10 cellular contexts compared by ENCODE assay signal in genomic region chr1:54218883-54219687, GRCh38. TPM values are rescaled to one million over a fixed set of nuclear protein-coding genes. Genes with fewer than 3 reads are reported as not detected.
A peak's percentile ranks its signal among the peaks of the same experiment; 100 is the strongest.
DNase-seq lines count a peak whose midpoint lies in the region; ATAC-seq, FAIRE-seq and TF ChIP-seq lines count a peak whose summit lies in the region.
"Had no signal": no experiment of that assay in that cellular context is flagged by ENCODE, and none has a peak within 500 bp of the region (broad histone marks: within the 10 kb centered on the region; RNA-seq: fewer than 3 reads in every experiment).

No MANE protein-coding gene starts in this region.

- no peak for TF ChIP-seq CTCF in HL-60 (IDR thresholded peaks at IDR 0.05; ENCODE audit: insufficient read depth, low read length)
- no peak for TF ChIP-seq CTCF in endothelial cell (IDR thresholded peaks at IDR 0.05; ENCODE audit: unreplicated experiment)

- H3K27me3 ChIP-seq in ACC112 (ENCODE audit: insufficient read depth, low read length) (no peaks in the 10 kb centered on the region), HL-60 (ENCODE audit: insufficient read depth, poor library complexity, severe bottlenecking) (no peaks in the 10 kb centered on the region)

- peak overlapping the region; percentile 92 for H3K27ac Mint-ChIP-seq in endothelial cell (ENCODE audit: unreplicated experiment)
- H3K27ac Mint-ChIP-seq in natural killer cell treated with Interleukin-12 subunit alpha and Interleukin-12 subunit beta and Interleukin-15 and Interleukin-18, amount 100 ng/mL, for 72 hours = peak overlapping the region; percentile 59 to 79

- no peak for DNase-seq in HL-60 (ENCODE audit: low read depth in 1 of 2, low spot score in 1 of 2)
- DNase-seq in endothelial cell (ENCODE audit: low spot score) = no peak
- DNase-seq in natural killer cell treated with Interleukin-12 subunit alpha and Interleukin-12 subunit beta and Interleukin-15 and Interleukin-18, amount 100 ng/mL, for 72 hours (ENCODE audit: low spot score) = no peak
- DNase-seq in H54 (ENCODE audit: insufficient read length, low spot score) = no peak
- no peak for DNase-seq in inferior parietal cortex (ENCODE audit: extremely low spot score)
- DNase-seq: activated T-cell treated with anti-CD3 and anti-CD28 coated beads, Interleukin-2, amount 50 U/mL, for 4 hours had no signal

- H3K4me3 Mint-ChIP-seq in endothelial cell (ENCODE audit: unreplicated experiment) = no peak overlapping the region
- no peak overlapping the region for H3K4me3 Mint-ChIP-seq in natural killer cell treated with Interleukin-12 subunit alpha and Interleukin-12 subunit beta and Interleukin-15 and Interleukin-18, amount 100 ng/mL, for 72 hours
- H3K4me3 Mint-ChIP-seq: activated T-cell treated with anti-CD3 and anti-CD28 coated beads, Interleukin-2, amount 50 U/mL, for 4 hours had no signal

- no peaks in the 10 kb centered on the region for H3K9me3 Mint-ChIP-seq in endothelial cell (ENCODE audit: unreplicated experiment)
- no peaks in the 10 kb centered on the region for H3K9me3 Mint-ChIP-seq in natural killer cell treated with Interleukin-12 subunit alpha and Interleukin-12 subunit beta and Interleukin-15 and Interleukin-18, amount 100 ng/mL, for 72 hours
- H3K9me3 Mint-ChIP-seq: activated T-cell treated with anti-CD3 and anti-CD28 coated beads, Interleukin-2, amount 50 U/mL, for 4 hours had no signal

- no peak overlapping the region for H2AFZ ChIP-seq in ACC112 (ENCODE audit: low read length, unreplicated experiment)

- H3K36me3 ChIP-seq in ACC112 (ENCODE audit: insufficient read depth, low read length) = peaks cover 27% of the 10 kb centered on the region

- H3K4me3 ChIP-seq in ACC112 (ENCODE audit: low read depth, low read length) (no peak overlapping the region; the same call in 1 of the 2 replicates), HL-60 (replicated peaks; ENCODE audit: insufficient read depth, low read length) (no peak overlapping the region)

- no peak for FAIRE-seq in H54 (lab: Jason Lieb, UNC)
- FAIRE-seq: endothelial cell of umbilical vein had no signal

- H3K27me3 Mint-ChIP-seq in endothelial cell (ENCODE audit: unreplicated experiment) = peaks cover 10% of the 10 kb centered on the region
- H3K27me3 Mint-ChIP-seq in natural killer cell treated with Interleukin-12 subunit alpha and Interleukin-12 subunit beta and Interleukin-15 and Interleukin-18, amount 100 ng/mL, for 72 hours = no peaks in the 10 kb centered on the region

- no peak for ATAC-seq in natural killer cell treated with Interleukin-12 subunit alpha and Interleukin-12 subunit beta and Interleukin-15 and Interleukin-18, amount 100 ng/mL, for 72 hours
- no peak for ATAC-seq in GM19463 (IDR thresholded peaks at IDR 0.05; ENCODE audit: unreplicated experiment)
- ATAC-seq in GM21367 (IDR thresholded peaks at IDR 0.05; ENCODE audit: unreplicated experiment) = no peak
- ATAC-seq: activated T-cell treated with anti-CD3 and anti-CD28 coated beads, Interleukin-2, amount 50 U/mL, for 4 hours had no signal

- H3K27ac ChIP-seq in ACC112 (ENCODE audit: low read depth, low read length) (peak overlapping the region; percentile 85), HL-60 (replicated peaks) (peak overlapping the region; percentile 60)

- H3K79me2 ChIP-seq in ACC112 (ENCODE audit: control insufficient read depth, insufficient read depth, low read length, unreplicated experiment) = no peaks in the 10 kb centered on the region

- no peak for TF ChIP-seq POLR2A in H54 (IDR thresholded peaks at IDR 0.05; ENCODE audit: low read depth, low read length)

- H3K4me1 ChIP-seq in ACC112 (ENCODE audit: control insufficient read depth, insufficient read depth, low read length, unreplicated experiment) = peaks cover 30% of the 10 kb centered on the region

- H3K4me1 Mint-ChIP-seq in endothelial cell (ENCODE audit: unreplicated experiment) = peaks cover 21% of the 10 kb centered on the region
- H3K4me1 Mint-ChIP-seq in natural killer cell treated with Interleukin-12 subunit alpha and Interleukin-12 subunit beta and Interleukin-15 and Interleukin-18, amount 100 ng/mL, for 72 hours (ENCODE audit: low read depth in 2 of 2) = peaks cover 4 to 24% of the 10 kb centered on the region in 2 donors

- peaks cover 31% of the 10 kb centered on the region for H3K36me3 Mint-ChIP-seq in endothelial cell (ENCODE audit: low read depth, unreplicated experiment)
- H3K36me3 Mint-ChIP-seq in natural killer cell treated with Interleukin-12 subunit alpha and Interleukin-12 subunit beta and Interleukin-15 and Interleukin-18, amount 100 ng/mL, for 72 hours = peaks cover 13% of the 10 kb centered on the region

RNA-seq across cellular contexts. Expression of gene MRPL37, which starts 19.1 kb away (rescaled TPM):
- total RNA-seq in endothelial cell (ENCODE audit: unreplicated experiment) = 63.1 TPM
- 100 to 1,000 TPM; 109 to 158 TPM for total RNA-seq in natural killer cell treated with Interleukin-12 subunit alpha and Interleukin-12 subunit beta and Interleukin-15 and Interleukin-18, amount 100 ng/mL, for 72 hours

RNA-seq across cellular contexts. Expression of gene CYB5RL, which starts 19.3 kb away (rescaled TPM):
- total RNA-seq in endothelial cell (ENCODE audit: unreplicated experiment) = 6.7 TPM
- total RNA-seq in natural killer cell treated with Interleukin-12 subunit alpha and Interleukin-12 subunit beta and Interleukin-15 and Interleukin-18, amount 100 ng/mL, for 72 hours = 10 to 100 TPM in 1 of 2 donors, 1 to 10 TPM in 1; 7.1 to 12.0 TPM
